Comparison of ENCODE assay signal across 2 cellular contexts in the genomic region with DNA sequence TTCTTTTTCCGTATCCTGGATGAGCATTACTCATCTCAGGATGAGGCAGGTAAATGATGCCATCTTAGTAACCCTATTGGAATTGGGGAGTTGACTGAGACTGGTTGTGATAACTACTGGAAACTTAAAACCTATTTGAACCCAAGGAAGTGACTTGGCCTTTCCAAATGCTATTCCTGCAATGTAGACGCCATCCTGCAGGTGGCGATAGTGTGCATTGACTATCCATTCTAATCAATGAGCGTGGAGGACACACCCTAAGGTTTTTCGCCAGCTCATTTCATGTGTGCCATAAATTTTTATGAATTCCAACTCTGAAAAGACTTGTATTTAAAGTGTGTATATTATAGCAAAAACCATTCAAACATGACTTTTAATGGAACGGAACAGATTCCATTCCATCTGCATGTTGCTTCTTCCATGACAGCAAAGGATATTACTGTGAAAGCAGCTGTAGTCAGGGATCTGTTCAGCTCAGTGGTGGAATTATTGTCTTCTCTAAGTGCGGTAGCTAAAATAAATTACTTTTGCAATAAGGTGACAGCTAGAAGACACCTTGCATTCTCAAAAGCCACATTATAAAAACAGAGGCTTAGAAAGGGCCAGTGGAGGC.
TF ChIP-seq lines count a peak whose summit lies in the region.

No MANE protein-coding gene starts in this region.

TF ChIP-seq in HCT116, 20 proteins besides CTCF, POLR2A, EP300 and RAD21 (continued from another document):
- TF ChIP-seq, protein P1, sequence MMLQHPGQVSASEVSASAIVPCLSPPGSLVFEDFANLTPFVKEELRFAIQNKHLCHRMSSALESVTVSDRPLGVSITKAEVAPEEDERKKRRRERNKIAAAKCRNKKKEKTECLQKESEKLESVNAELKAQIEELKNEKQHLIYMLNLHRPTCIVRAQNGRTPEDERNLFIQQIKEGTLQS (IDR thresholded peaks at IDR 0.05) = no peak
- no peak for TF ChIP-seq FOSL1 (IDR thresholded peaks at IDR 0.05; ENCODE audit: low read depth)
- no peak for TF ChIP-seq TCF7L2 (IDR thresholded peaks at IDR 0.05; ENCODE audit: borderline replicate concordance, extremely low read depth, insufficient read depth, insufficient read length)
- no peak for TF ChIP-seq SRF (IDR thresholded peaks at IDR 0.05; ENCODE audit: low read depth)
- TF ChIP-seq, protein P2, sequence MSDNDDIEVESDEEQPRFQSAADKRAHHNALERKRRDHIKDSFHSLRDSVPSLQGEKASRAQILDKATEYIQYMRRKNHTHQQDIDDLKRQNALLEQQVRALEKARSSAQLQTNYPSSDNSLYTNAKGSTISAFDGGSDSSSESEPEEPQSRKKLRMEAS (IDR thresholded peaks at IDR 0.05) = no peak
- no peak for TF ChIP-seq POLR2AphosphoS5 (IDR thresholded peaks at IDR 0.05; ENCODE audit: low read depth, low read length)
- TF ChIP-seq JUND (IDR thresholded peaks at IDR 0.05) = no peak
- no peak for TF ChIP-seq ZNF274 (IDR thresholded peaks at IDR 0.05; ENCODE audit: low read depth, low read length)

TF ChIP-seq in HepG2, 621 proteins besides CTCF, POLR2A, EP300 and RAD21 (continued from another document and continues in another):
- TF ChIP-seq, protein P3, sequence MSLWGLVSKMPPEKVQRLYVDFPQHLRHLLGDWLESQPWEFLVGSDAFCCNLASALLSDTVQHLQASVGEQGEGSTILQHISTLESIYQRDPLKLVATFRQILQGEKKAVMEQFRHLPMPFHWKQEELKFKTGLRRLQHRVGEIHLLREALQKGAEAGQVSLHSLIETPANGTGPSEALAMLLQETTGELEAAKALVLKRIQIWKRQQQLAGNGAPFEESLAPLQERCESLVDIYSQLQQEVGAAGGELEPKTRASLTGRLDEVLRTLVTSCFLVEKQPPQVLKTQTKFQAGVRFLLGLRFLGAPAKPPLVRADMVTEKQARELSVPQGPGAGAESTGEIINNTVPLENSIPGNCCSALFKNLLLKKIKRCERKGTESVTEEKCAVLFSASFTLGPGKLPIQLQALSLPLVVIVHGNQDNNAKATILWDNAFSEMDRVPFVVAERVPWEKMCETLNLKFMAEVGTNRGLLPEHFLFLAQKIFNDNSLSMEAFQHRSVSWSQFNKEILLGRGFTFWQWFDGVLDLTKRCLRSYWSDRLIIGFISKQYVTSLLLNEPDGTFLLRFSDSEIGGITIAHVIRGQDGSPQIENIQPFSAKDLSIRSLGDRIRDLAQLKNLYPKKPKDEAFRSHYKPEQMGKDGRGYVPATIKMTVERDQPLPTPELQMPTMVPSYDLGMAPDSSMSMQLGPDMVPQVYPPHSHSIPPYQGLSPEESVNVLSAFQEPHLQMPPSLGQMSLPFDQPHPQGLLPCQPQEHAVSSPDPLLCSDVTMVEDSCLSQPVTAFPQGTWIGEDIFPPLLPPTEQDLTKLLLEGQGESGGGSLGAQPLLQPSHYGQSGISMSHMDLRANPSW (CRISPR knock-in tag; IDR thresholded peaks at IDR 0.05; ENCODE audit: borderline replicate concordance) = no peak
- TF ChIP-seq, protein P4, sequence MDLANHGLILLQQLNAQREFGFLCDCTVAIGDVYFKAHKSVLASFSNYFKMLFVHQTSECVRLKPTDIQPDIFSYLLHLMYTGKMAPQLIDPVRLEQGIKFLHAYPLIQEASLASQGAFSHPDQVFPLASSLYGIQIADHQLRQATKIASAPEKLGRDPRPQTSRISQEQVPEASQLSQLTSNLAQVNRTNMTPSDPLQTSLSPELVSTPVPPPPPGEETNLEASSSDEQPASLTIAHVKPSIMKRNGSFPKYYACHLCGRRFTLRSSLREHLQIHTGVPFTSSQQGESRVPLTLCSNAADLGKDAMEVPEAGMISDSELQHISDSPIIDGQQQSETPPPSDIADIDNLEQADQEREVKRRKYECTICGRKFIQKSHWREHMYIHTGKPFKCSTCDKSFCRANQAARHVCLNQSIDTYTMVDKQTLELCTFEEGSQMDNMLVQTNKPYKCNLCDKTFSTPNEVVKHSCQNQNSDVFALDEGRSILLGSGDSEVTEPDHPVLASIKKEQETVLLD (CRISPR knock-in tag; IDR thresholded peaks at IDR 0.05; ENCODE audit: low read depth) = no peak
- TF ChIP-seq, protein P5, sequence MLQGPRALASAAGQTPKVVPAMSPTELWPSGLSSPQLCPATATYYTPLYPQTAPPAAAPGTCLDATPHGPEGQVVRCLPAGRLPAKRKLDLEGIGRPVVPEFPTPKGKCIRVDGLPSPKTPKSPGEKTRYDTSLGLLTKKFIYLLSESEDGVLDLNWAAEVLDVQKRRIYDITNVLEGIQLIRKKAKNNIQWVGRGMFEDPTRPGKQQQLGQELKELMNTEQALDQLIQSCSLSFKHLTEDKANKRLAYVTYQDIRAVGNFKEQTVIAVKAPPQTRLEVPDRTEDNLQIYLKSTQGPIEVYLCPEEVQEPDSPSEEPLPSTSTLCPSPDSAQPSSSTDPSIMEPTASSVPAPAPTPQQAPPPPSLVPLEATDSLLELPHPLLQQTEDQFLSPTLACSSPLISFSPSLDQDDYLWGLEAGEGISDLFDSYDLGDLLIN (CRISPR knock-in tag; IDR thresholded peaks at IDR 0.05; ENCODE audit: borderline replicate concordance) = no peak
- no peak for TF ChIP-seq SP2 (CRISPR knock-in tag; IDR thresholded peaks at IDR 0.05)
- TF ChIP-seq NR2F1 (CRISPR knock-in tag; IDR thresholded peaks at IDR 0.05) = no peak
- peak; percentile 54 for TF ChIP-seq ONECUT2 (CRISPR knock-in tag; IDR thresholded peaks at IDR 0.05)
- 0 out of 2 replicates have a peak, but pooled peaks have one; percentile 41 for TF ChIP-seq KDM4B (CRISPR knock-in tag; IDR thresholded peaks at IDR 0.05)
- TF ChIP-seq, protein P6, sequence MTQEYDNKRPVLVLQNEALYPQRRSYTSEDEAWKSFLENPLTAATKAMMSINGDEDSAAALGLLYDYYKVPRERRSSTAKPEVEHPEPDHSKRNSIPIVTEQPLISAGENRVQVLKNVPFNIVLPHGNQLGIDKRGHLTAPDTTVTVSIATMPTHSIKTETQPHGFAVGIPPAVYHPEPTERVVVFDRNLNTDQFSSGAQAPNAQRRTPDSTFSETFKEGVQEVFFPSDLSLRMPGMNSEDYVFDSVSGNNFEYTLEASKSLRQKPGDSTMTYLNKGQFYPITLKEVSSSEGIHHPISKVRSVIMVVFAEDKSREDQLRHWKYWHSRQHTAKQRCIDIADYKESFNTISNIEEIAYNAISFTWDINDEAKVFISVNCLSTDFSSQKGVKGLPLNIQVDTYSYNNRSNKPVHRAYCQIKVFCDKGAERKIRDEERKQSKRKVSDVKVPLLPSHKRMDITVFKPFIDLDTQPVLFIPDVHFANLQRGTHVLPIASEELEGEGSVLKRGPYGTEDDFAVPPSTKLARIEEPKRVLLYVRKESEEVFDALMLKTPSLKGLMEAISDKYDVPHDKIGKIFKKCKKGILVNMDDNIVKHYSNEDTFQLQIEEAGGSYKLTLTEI (CRISPR knock-in tag; conservative IDR thresholded peaks at IDR 0.05) = no peak
- TF ChIP-seq PHB2 (IDR thresholded peaks at IDR 0.05; ENCODE audit: partially characterized antibody) = no peak
- TF ChIP-seq POLR2G (IDR thresholded peaks at IDR 0.05; ENCODE audit: low read depth, low read length) = no peak
- TF ChIP-seq, protein P7, sequence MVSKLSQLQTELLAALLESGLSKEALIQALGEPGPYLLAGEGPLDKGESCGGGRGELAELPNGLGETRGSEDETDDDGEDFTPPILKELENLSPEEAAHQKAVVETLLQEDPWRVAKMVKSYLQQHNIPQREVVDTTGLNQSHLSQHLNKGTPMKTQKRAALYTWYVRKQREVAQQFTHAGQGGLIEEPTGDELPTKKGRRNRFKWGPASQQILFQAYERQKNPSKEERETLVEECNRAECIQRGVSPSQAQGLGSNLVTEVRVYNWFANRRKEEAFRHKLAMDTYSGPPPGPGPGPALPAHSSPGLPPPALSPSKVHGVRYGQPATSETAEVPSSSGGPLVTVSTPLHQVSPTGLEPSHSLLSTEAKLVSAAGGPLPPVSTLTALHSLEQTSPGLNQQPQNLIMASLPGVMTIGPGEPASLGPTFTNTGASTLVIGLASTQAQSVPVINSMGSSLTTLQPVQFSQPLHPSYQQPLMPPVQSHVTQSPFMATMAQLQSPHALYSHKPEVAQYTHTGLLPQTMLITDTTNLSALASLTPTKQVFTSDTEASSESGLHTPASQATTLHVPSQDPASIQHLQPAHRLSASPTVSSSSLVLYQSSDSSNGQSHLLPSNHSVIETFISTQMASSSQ (IDR thresholded peaks at IDR 0.05; ENCODE audit: low read depth) = no peak
- TF ChIP-seq, protein P7 (CRISPR knock-in tag; IDR thresholded peaks at IDR 0.05; ENCODE audit: borderline replicate concordance) = no peak
- TF ChIP-seq ZNF672 (CRISPR knock-in tag; IDR thresholded peaks at IDR 0.05) = no peak
- TF ChIP-seq ZBTB1 (CRISPR knock-in tag; IDR thresholded peaks at IDR 0.05; ENCODE audit: borderline replicate concordance) = no peak
- no peak for TF ChIP-seq SP140L (CRISPR knock-in tag; IDR thresholded peaks at IDR 0.05; ENCODE audit: borderline replicate concordance)
- no peak for TF ChIP-seq MAFF (IDR thresholded peaks at IDR 0.05; ENCODE audit: low read depth, low read length)
- TF ChIP-seq MIXL1 (CRISPR knock-in tag; IDR thresholded peaks at IDR 0.05) = peak; percentile 42; the same call in 1 of the 2 replicates
- TF ChIP-seq WIZ (CRISPR knock-in tag; IDR thresholded peaks at IDR 0.05) = no peak
- TF ChIP-seq, protein P8, sequence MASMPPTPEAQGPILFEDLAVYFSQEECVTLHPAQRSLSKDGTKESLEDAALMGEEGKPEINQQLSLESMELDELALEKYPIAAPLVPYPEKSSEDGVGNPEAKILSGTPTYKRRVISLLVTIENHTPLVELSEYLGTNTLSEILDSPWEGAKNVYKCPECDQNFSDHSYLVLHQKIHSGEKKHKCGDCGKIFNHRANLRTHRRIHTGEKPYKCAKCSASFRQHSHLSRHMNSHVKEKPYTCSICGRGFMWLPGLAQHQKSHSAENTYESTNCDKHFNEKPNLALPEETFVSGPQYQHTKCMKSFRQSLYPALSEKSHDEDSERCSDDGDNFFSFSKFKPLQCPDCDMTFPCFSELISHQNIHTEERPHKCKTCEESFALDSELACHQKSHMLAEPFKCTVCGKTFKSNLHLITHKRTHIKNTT (CRISPR knock-in tag; IDR thresholded peaks at IDR 0.05) = no peak
- TF ChIP-seq, protein P9, sequence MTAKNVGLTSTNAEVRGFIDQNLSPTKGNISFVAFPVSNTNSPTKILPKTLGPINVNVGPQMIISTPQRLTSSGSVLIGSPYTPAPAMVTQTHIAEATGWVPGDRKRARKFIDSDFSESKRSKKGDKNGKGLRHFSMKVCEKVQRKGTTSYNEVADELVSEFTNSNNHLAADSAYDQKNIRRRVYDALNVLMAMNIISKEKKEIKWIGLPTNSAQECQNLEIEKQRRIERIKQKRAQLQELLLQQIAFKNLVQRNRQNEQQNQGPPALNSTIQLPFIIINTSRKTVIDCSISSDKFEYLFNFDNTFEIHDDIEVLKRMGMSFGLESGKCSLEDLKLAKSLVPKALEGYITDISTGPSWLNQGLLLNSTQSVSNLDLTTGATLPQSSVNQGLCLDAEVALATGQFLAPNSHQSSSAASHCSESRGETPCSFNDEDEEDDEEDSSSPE (CRISPR knock-in tag; IDR thresholded peaks at IDR 0.05) = peak; percentile 19; the same call in 1 of the 2 replicates
- no peak for TF ChIP-seq ZNF670 (CRISPR knock-in tag; IDR thresholded peaks at IDR 0.05; ENCODE audit: borderline replicate concordance)
- TF ChIP-seq SRSF9 (IDR thresholded peaks at IDR 0.05; ENCODE audit: borderline replicate concordance, insufficient read depth, low read depth, low read length, poor library complexity, severe bottlenecking) = no peak
- peak; percentile 56 for TF ChIP-seq SMC3 (IDR thresholded peaks at IDR 0.05; ENCODE audit: low read length)
- TF ChIP-seq ZNF543 (CRISPR knock-in tag; IDR thresholded peaks at IDR 0.05) = no peak
- TF ChIP-seq TEAD3 (CRISPR knock-in tag; optimal IDR thresholded peaks at IDR 0.05; ENCODE audit: borderline replicate concordance) = peak; percentile 40
- peak; percentile 83 for TF ChIP-seq XRCC5 (optimal IDR thresholded peaks at IDR 0.05; ENCODE audit: low read length)
- TF ChIP-seq, protein P10, sequence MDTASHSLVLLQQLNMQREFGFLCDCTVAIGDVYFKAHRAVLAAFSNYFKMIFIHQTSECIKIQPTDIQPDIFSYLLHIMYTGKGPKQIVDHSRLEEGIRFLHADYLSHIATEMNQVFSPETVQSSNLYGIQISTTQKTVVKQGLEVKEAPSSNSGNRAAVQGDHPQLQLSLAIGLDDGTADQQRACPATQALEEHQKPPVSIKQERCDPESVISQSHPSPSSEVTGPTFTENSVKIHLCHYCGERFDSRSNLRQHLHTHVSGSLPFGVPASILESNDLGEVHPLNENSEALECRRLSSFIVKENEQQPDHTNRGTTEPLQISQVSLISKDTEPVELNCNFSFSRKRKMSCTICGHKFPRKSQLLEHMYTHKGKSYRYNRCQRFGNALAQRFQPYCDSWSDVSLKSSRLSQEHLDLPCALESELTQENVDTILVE (CRISPR knock-in tag; IDR thresholded peaks at IDR 0.05) = no peak
- no peak for TF ChIP-seq MYNN (CRISPR knock-in tag; IDR thresholded peaks at IDR 0.05; ENCODE audit: low read depth)
- TF ChIP-seq BHLHE40 (IDR thresholded peaks at IDR 0.05; ENCODE audit: low read length) = no peak
- TF ChIP-seq ZNF207 (IDR thresholded peaks at IDR 0.05; ENCODE audit: borderline replicate concordance) = no peak
- no peak for TF ChIP-seq SP4 (CRISPR knock-in tag; IDR thresholded peaks at IDR 0.05)
- TF ChIP-seq MIER3 (CRISPR knock-in tag; IDR thresholded peaks at IDR 0.05; ENCODE audit: borderline replicate concordance) = no peak
- TF ChIP-seq RFX5 (IDR thresholded peaks at IDR 0.05; ENCODE audit: low read depth, low read length) = no peak
- TF ChIP-seq, protein P11, sequence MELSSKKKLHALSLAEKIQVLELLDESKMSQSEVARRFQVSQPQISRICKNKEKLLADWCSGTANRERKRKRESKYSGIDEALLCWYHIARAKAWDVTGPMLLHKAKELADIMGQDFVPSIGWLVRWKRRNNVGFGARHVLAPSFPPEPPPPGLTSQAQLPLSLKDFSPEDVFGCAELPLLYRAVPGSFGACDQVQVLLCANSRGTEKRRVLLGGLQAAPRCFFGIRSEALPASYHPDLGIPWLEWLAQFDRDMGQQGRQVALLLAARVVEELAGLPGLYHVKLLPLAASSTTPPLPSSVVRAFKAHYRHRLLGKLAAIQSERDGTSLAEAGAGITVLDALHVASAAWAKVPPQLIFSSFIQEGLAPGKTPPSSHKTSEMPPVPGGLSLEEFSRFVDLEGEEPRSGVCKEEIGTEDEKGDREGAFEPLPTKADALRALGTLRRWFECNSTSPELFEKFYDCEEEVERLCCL (CRISPR knock-in tag; IDR thresholded peaks at IDR 0.05; ENCODE audit: borderline replicate concordance) = no peak
- TF ChIP-seq ZNF510 (CRISPR knock-in tag; IDR thresholded peaks at IDR 0.05; ENCODE audit: low read depth) = no peak
- no peak for TF ChIP-seq ZNF383 (CRISPR knock-in tag; IDR thresholded peaks at IDR 0.05; ENCODE audit: borderline replicate concordance)
